ENCODE assay signal across 1 cellular context in the genomic region with DNA sequence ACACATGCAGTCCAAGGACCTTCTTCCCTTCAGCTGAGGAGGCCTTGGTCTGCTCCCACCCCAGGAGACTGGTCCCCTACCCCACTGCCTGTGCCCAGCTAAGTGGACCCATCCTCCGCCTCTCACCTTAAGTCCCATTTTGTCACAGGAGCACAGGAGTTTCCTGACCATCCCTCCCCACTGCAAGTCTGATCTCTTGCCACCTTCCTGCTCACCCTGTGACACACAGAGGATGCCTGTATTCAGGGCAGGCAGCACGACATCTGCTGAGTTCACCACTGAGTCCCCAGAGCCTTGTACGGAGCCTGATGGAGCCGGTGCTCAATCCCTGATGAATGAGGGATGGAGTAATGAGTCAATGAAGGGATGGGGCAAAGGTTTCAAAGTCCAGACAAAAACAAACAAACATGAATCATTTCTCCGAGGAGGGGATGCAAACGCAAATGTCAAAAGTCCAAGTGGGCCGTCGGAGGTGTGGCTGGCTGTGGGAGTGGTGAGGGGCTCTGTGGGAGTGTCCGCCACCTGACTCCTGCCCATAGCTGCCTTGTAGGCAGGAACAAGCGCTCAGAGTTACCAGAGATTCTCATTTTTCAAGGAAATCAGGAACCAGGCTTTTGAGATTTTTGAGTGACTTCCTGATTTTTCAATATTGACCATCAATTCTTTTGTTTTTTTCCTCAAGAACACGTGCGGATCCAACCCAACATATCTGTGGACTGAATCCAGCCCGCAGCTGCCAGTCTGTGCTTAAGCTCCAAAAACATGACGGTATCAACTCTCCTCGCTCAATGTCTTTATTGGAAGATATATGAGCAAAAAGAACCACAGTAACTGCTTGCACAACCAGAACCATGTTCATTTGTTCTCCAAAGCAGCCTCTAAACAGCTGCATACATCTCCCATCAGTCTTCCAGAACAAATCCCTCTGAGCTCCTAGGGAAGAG.
TF ChIP-seq lines count a peak whose summit lies in the region.

No MANE protein-coding gene starts in this region.

TF ChIP-seq in SK-N-SH treated with all-trans-retinoic acid at 6 μM for 48 hours, 23 proteins besides CTCF, POLR2A, EP300 and RAD21 (continued from another document):
- TF ChIP-seq ARNTL (CRISPR knock-in tag; IDR thresholded peaks at IDR 0.05; ENCODE audit: borderline replicate concordance, low read depth) (no peak), CSDC2 (CRISPR knock-in tag; IDR thresholded peaks at IDR 0.05) (no peak), SNAI2 (CRISPR knock-in tag; IDR thresholded peaks at IDR 0.05) (no peak), RARB (CRISPR knock-in tag; IDR thresholded peaks at IDR 0.05) (no peak), ZNF70 (CRISPR knock-in tag; IDR thresholded peaks at IDR 0.05) (no peak), ZC3H10 (CRISPR knock-in tag; IDR thresholded peaks at IDR 0.05) (no peak), ZFP30 (CRISPR knock-in tag; IDR thresholded peaks at IDR 0.05) (no peak), TOX (CRISPR knock-in tag; IDR thresholded peaks at IDR 0.05; ENCODE audit: borderline replicate concordance) (no peak)
- TF ChIP-seq, protein P1, sequence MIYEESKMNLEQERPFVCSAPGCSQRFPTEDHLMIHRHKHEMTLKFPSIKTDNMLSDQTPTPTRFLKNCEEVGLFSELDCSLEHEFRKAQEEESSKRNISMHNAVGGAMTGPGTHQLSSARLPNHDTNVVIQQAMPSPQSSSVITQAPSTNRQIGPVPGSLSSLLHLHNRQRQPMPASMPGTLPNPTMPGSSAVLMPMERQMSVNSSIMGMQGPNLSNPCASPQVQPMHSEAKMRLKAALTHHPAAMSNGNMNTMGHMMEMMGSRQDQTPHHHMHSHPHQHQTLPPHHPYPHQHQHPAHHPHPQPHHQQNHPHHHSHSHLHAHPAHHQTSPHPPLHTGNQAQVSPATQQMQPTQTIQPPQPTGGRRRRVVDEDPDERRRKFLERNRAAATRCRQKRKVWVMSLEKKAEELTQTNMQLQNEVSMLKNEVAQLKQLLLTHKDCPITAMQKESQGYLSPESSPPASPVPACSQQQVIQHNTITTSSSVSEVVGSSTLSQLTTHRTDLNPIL (CRISPR knock-in tag; IDR thresholded peaks at IDR 0.05; ENCODE audit: low read depth): no peak
